18 cellular contexts compared by ENCODE assay signal in the genomic region with DNA sequence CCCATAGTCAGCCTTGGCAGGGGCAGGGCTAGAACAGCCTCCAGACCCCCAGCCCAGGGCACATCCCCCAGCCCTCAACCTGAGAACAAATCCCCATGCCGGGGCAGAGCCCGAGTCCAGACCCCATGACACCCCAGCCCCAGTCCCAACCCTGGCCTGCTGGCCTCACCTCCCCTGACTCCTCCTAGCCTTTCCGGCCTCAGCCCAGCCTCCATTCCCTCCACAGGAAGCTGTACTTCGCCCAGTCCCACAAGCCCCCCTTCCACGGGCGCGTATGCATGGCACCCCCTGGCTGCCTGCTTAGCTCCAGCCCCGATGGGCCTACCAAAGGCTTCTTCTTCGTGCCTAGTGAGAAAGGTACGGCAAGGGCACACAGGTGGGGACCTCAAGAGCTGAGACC. TPM values are rescaled to one million over a fixed set of nuclear protein-coding genes. Genes with fewer than 3 reads are reported as not detected.
DNase-seq lines count a peak whose midpoint lies in the region; ATAC-seq and TF ChIP-seq lines count a peak whose summit lies in the region.
"Had no signal": no experiment of that assay in that cellular context is flagged by ENCODE, and none has a peak within 500 bp of the region (broad histone marks: within the 10 kb centered on the region; RNA-seq: fewer than 3 reads in every experiment).

No MANE protein-coding gene starts in this region.

- H3K36me3 ChIP-seq in right atrium auricular region: no peaks in the 10 kb centered on the region
- no peaks in the 10 kb centered on the region for H3K36me3 ChIP-seq in endodermal cell (ENCODE audit: control insufficient read depth, insufficient read depth, low read length)
- H3K36me3 ChIP-seq in upper lobe of right lung: no peaks in the 10 kb centered on the region
- H3K36me3 ChIP-seq in aorta (ENCODE audit: control insufficient read depth in 1 of 2, insufficient read depth in 2 of 2, low read length in 1 of 2): no peaks in the 10 kb centered on the region
- H3K36me3 ChIP-seq: BLaER1 had no signal

- no peaks in the 10 kb centered on the region for H3K27me3 ChIP-seq in right atrium auricular region
- H3K27me3 ChIP-seq in endodermal cell (ENCODE audit: control insufficient read depth, insufficient read depth, low read length, poor library complexity, severe bottlenecking): no peaks in the 10 kb centered on the region
- no peaks in the 10 kb centered on the region for H3K27me3 ChIP-seq in upper lobe of right lung
- H3K27me3 ChIP-seq in aorta (ENCODE audit: control insufficient read depth in 1 of 2, insufficient read depth in 2 of 2, low read length in 1 of 2): no peaks in the 10 kb centered on the region
- H3K27me3 ChIP-seq: BLaER1 had no signal

- no peak for ATAC-seq in upper lobe of right lung
- ATAC-seq in aorta (ENCODE audit: low FRiP score): no peak
- ATAC-seq: CD8-positive, alpha-beta T cell; HCT116 had no signal

- no peak overlapping the region for H3K4me3 Mint-ChIP-seq in endodermal cell
- H3K4me3 Mint-ChIP-seq: CD8-positive, alpha-beta T cell; HFFc6 had no signal

- H3K27ac Mint-ChIP-seq in endodermal cell: no peak overlapping the region
- H3K27ac Mint-ChIP-seq: CD8-positive, alpha-beta T cell; HFFc6 had no signal

- peaks cover 11% of the 10 kb centered on the region for H3K4me1 Mint-ChIP-seq in endodermal cell

- no peaks in the 10 kb centered on the region for H3K27me3 Mint-ChIP-seq in endodermal cell (ENCODE audit: insufficient read depth)

- DNase-seq in cardiac septum (ENCODE audit: low spot score) (peak; percentile 67), right atrium auricular region (ENCODE audit: low spot score) (no peak), endodermal cell (peak; percentile 37), mesenteric fat pad (ENCODE audit: low spot score) (peak; percentile 80), upper lobe of right lung (peak; percentile 59), medulla oblongata (ENCODE audit: extremely low spot score) (no peak), aorta (no peak)
- no peak for DNase-seq in effector CD8-positive, alpha-beta T cell (lab: John Stamatoyannopoulos, UW)
- DNase-seq: 8988T; Calu3; CD8-positive, alpha-beta T cell; DMS79 treated with DMSO at 0.1 percent for 48 hours; GF-D8; GM23248; HFFc6; IMR-90 had no signal

- intact Hi-C loops in cardiac septum (cut with DNase I): no loop called here
- intact Hi-C loops in upper lobe of right lung (cut with DNase I): no loop called here
- intact Hi-C loops in aorta (cut with DNase I): no loop called here

- H3K36me3 Mint-ChIP-seq in endodermal cell (ENCODE audit: low read depth): peaks cover 6% of the 10 kb centered on the region
- H3K36me3 Mint-ChIP-seq: CD8-positive, alpha-beta T cell had no signal

- no peaks in the 10 kb centered on the region for H3K9me3 Mint-ChIP-seq in endodermal cell
- H3K9me3 Mint-ChIP-seq: CD8-positive, alpha-beta T cell; HFFc6 had no signal

- TF ChIP-seq CTCF in right atrium auricular region (IDR thresholded peaks at IDR 0.05) (no peak), endodermal cell (conservative IDR thresholded peaks at IDR 0.05) (no peak), upper lobe of right lung (IDR thresholded peaks at IDR 0.05) (no peak)

- WGBS in endodermal cell (ENCODE audit: insufficient coverage in 1 of 2, insufficient read length in 1 of 2), 2 experiments: 94 to 100% methylated on average over 5 to 10 of the region's 10 CpGs
- WGBS in aorta, 2 donors: 84 to 86% methylated on average over 10 of the region's 10 CpGs

- H3K27ac ChIP-seq in right atrium auricular region: no peak overlapping the region
- H3K27ac ChIP-seq in endodermal cell (ENCODE audit: low read depth, low read length): no peak overlapping the region
- no peak overlapping the region for H3K27ac ChIP-seq in upper lobe of right lung
- no peak overlapping the region for H3K27ac ChIP-seq in aorta (ENCODE audit: low read depth in 1 of 2, low read length in 2 of 2)
- H3K27ac ChIP-seq: BLaER1, GM23248 had no signal

- H3K9me3 ChIP-seq in right atrium auricular region (no peaks in the 10 kb centered on the region), endodermal cell (ENCODE audit: control insufficient read depth, low read length) (no peaks in the 10 kb centered on the region), upper lobe of right lung (no peaks in the 10 kb centered on the region), aorta (ENCODE audit: control insufficient read depth, low read length) (no peaks in the 10 kb centered on the region)
- H3K9me3 ChIP-seq: BLaER1 had no signal

- H3K4me3 ChIP-seq in right atrium auricular region (no peak overlapping the region), endodermal cell (ENCODE audit: low read length) (no peak overlapping the region), upper lobe of right lung (no peak overlapping the region), aorta (ENCODE audit: low read length in 2 of 2) (no peak overlapping the region)
- H3K4me3 ChIP-seq: BLaER1, GM23248 had no signal

- H3K9ac ChIP-seq in endodermal cell (ENCODE audit: extremely low read depth, low read length, poor library complexity, severe bottlenecking): no peak overlapping the region
- H3K9ac ChIP-seq: BLaER1, GM23248 had no signal

- H3K4me1 ChIP-seq in right atrium auricular region (no peaks in the 10 kb centered on the region), endodermal cell (ENCODE audit: control insufficient read depth, insufficient read depth, low read length) (no peaks in the 10 kb centered on the region), upper lobe of right lung (no peaks in the 10 kb centered on the region), aorta (ENCODE audit: control insufficient read depth in 1 of 2, insufficient read depth in 2 of 2, low read length in 2 of 2) (no peaks in the 10 kb centered on the region)
- H3K4me1 ChIP-seq: BLaER1 had no signal

RNA-seq across cellular contexts. Expression of a gene that starts 50.4 kb away (rescaled TPM):
- 0.05 TPM for total RNA-seq in cardiac septum
- under 1 TPM in 1 of 2 donors, not detected in 1; 0.16 TPM for total RNA-seq in right atrium auricular region
- total RNA-seq in endodermal cell: 10 to 100 TPM in 1 of 2 donors, 1 to 10 TPM in 1; 9.6 to 11.6 TPM
- 31.3 TPM for polyA plus RNA-seq in endodermal cell (2013, experiment 1 of 2)
- 26.0 TPM for polyA plus RNA-seq in endodermal cell (2013, experiment 2 of 2)
- not detected for total RNA-seq in mesenteric fat pad
- total RNA-seq in upper lobe of right lung: not detected
- under 1 TPM; 0.10 to 0.12 TPM for total RNA-seq in aorta
- not detected for polyA plus RNA-seq in aorta
- total RNA-seq: GM23248, HFFc6, IMR-90 had no signal
- polyA plus RNA-seq: GM23248 had no signal

Comparison
In these comparisons a context has a peak if more than half of its experiments do, and no peak if none do; other contexts are left out.
1. DNase-seq: peak in cardiac septum (single experiment), endodermal cell (single experiment), mesenteric fat pad (single experiment) and upper lobe of right lung (single experiment); none in right atrium auricular region (single experiment), medulla oblongata (single experiment), effector CD8-positive, alpha-beta T cell (single experiment) and aorta (0 of 2).